Comparison of ENCODE assay signal across 19 cellular contexts in the genomic region with DNA sequence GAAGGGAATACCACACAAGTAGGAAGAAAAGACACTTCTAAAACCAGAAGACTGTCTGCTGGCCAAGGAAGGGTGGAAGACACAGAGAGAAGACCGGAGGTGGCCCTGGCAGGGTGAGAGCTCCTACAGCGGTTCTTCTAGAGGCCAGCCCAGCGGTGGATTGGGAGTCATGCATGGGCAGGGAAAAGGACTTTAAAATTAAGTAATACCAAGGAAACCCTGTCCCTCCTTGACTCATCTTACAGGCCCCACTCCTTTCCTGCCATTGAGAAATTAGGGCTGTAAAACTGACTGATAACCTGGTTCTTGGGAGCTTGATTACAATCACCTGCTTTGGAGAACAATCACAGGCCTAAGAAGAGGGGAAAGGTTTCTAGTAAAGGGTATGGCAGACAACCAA. TPM values are rescaled to one million over a fixed set of nuclear protein-coding genes. Genes with fewer than 3 reads are reported as not detected.
DNase-seq lines count a peak whose midpoint lies in the region; ATAC-seq and TF ChIP-seq lines count a peak whose summit lies in the region.
"Had no signal": no experiment of that assay in that cellular context is flagged by ENCODE, and none has a peak within 500 bp of the region (broad histone marks: within the 10 kb centered on the region; RNA-seq: fewer than 3 reads in every experiment).

No MANE protein-coding gene starts in this region.

- no peak for ATAC-seq in activated CD4-positive, CD25-positive, alpha-beta regulatory T cell treated with anti-CD3 and anti-CD28 coated beads, Interleukin-2, amount 50 U/mL, for 24 hours

- H3K27me3 ChIP-seq in colonic mucosa (no peaks in the 10 kb centered on the region), transverse colon (no peaks in the 10 kb centered on the region), tibial nerve (no peaks in the 10 kb centered on the region)
- H3K27me3 ChIP-seq: MG63 had no signal

- H3K27ac ChIP-seq in colonic mucosa (peak overlapping the region; percentile 22), transverse colon (peak overlapping the region; percentile 3 to 31 (median 20)), tibial nerve (no peak overlapping the region)

- H3K9ac ChIP-seq in colonic mucosa (ENCODE audit: low read depth in 2 of 2, low read length in 2 of 2), result peak overlapping the region in 1 of 2 donors; percentile 9

- H3K4me3 ChIP-seq in colonic mucosa (no peak overlapping the region), transverse colon (no peak overlapping the region), tibial nerve (no peak overlapping the region)
- H3K4me3 ChIP-seq: MG63 had no signal

- TF ChIP-seq EP300 in transverse colon (IDR thresholded peaks at IDR 0.05; ENCODE audit: low read depth) (no peak), tibial nerve (IDR thresholded peaks at IDR 0.05) (no peak)

- intact Hi-C loops in colonic mucosa (cut with DNase I), result no loop called here
- intact Hi-C loops in transverse colon (cut with DNase I; ENCODE audit: low total_unique reads), result no loop called here

- WGBS in transverse colon (ENCODE audit: low coverage in 1 of 2), 2 donors, result 79% methylated on average over 3 of the region's 3 CpGs; no CpG with 5 or more reads in 1 of the 2 donors
- 94% methylated on average over 3 of the region's 3 CpGs for whole genome bisulfite sequencing in tibial nerve, 2 donors

- H3K9me3 ChIP-seq in colonic mucosa (no peaks in the 10 kb centered on the region), transverse colon (no peaks in the 10 kb centered on the region), tibial nerve (peaks cover 0 to 37% (median 2%) of the 10 kb centered on the region in 4 donors)
- H3K9me3 ChIP-seq: MG63 had no signal

- TF ChIP-seq CTCF in colonic mucosa (IDR thresholded peaks at IDR 0.05) (no peak), transverse colon (IDR thresholded peaks at IDR 0.05) (peak in 1 of 5 experiments; percentile 27), tibial nerve (IDR thresholded peaks at IDR 0.05) (no peak)

- TF ChIP-seq POLR2A in transverse colon (IDR thresholded peaks at IDR 0.05), result no peak
- TF ChIP-seq POLR2A in tibial nerve (IDR thresholded peaks at IDR 0.05), result no peak

- peaks cover 9% of the 10 kb centered on the region for H3K4me1 ChIP-seq in colonic mucosa
- H3K4me1 ChIP-seq in transverse colon, result peaks cover 5 to 30% (median 21%) of the 10 kb centered on the region in 4 donors
- H3K4me1 ChIP-seq in tibial nerve, result peaks cover 0 to 12% (median 7%) of the 10 kb centered on the region in 4 donors

- in situ Hi-C loops in transverse colon (cut with MboI; ENCODE audit: low pct_ligation_motif_present in 1 of 4, low pct_unique_long_range_greater_than_20kb in 1 of 4, low sequenced_read_pairs in 3 of 4), result no loop called here

- DNase-seq in activated CD4-positive, CD25-positive, alpha-beta regulatory T cell treated with anti-CD3 and anti-CD28 coated beads, Interleukin-2, amount 50 U/mL, for 72 hours, result peak; percentile 14
- DNase-seq in colonic mucosa (no peak), mesenteric fat pad (ENCODE audit: low spot score) (peak; percentile 53), transverse colon (peak; percentile 28), ureter (ENCODE audit: low spot score) (no peak), tibial nerve (ENCODE audit: low spot score in 2 of 2) (no peak), NCI-H345 (lab: John Stamatoyannopoulos, UW) (no peak)
- DNase-seq: 8988T, DMS79 treated with DMSO at 0.1 percent for 48 hours, GOT3, Karpas-422, MG63, NCI-H1105, NCI-H2081, NCI-H748 treated with DMSO at 0.1 percent for 48 hours, RPMI8226 had no signal

- H3K36me3 ChIP-seq in colonic mucosa, result no peaks in the 10 kb centered on the region
- no peaks in the 10 kb centered on the region for H3K36me3 ChIP-seq in transverse colon
- no peaks in the 10 kb centered on the region for H3K36me3 ChIP-seq in tibial nerve
- H3K36me3 ChIP-seq: MG63 had no signal

RNA-seq across cellular contexts. Expression of gene CALML3, which starts 16.1 kb away (rescaled TPM):
- under 1 TPM; 0.11 to 0.40 TPM for total RNA-seq in colonic mucosa
- total RNA-seq in mesenteric fat pad, result not detected
- total RNA-seq in transverse colon, result not detected
- not detected for total RNA-seq in ureter
- total RNA-seq in tibial nerve, result not detected
- total RNA-seq: NCI-H460, OCI-LY7 had no signal

RNA-seq across cellular contexts. Expression of gene CALML5, which starts 41.5 kb away (rescaled TPM):
- total RNA-seq in colonic mucosa (not detected), mesenteric fat pad (not detected), transverse colon (not detected), ureter (not detected), tibial nerve (not detected)
- total RNA-seq: NCI-H460, OCI-LY7 had no signal

Comparison
In these comparisons a context has a peak if more than half of its experiments do, and no peak if none do; other contexts are left out.
1. DNase-seq: peak in activated CD4-positive, CD25-positive, alpha-beta regulatory T cell treated with anti-CD3 and anti-CD28 coated beads, Interleukin-2, amount 50 U/mL, for 72 hours (single experiment), mesenteric fat pad (single experiment) and transverse colon (single experiment); none in colonic mucosa (single experiment), ureter (single experiment), tibial nerve (0 of 2) and NCI-H345 (single experiment).
2. H3K27ac ChIP-seq: peak in colonic mucosa (single experiment) and transverse colon (4 of 4); none in tibial nerve (0 of 4).